36 cellular contexts compared by ENCODE assay signal in the genomic region with DNA sequence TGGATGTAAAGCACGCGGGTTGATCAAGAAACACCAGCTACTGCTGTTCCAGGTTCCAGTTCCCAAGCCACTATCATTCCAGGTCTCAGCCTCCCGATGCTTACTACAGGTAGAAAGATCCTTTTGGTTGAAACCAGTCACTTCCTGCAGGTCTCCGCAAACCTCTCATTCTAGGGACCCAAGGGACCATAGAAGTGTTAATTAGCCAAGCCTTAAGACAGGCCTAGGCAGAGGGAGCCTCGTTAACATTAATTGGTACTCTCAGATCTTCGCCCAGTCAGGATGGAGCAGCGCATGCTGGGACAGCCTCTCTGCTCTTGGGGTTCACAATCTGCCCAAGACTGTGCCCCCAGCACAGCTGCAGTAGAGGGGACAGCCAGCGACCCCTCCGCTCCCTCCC. TPM values are rescaled to one million over a fixed set of nuclear protein-coding genes. Genes with fewer than 3 reads are reported as not detected.
"Had no signal": no experiment of that assay in that cellular context is flagged by ENCODE, and none has a peak within 500 bp of the region (broad histone marks: within the 10 kb centered on the region; RNA-seq: fewer than 3 reads in every experiment).

No MANE protein-coding gene starts in this region.

- H3K4me1 ChIP-seq: left lung, lower lobe of right lung, parathyroid adenoma, upper lobe of left lung had no signal

- H3K4me3 ChIP-seq: esophagus squamous epithelium, heart right ventricle, left lung, lower lobe of right lung, thoracic aorta, upper lobe of left lung, vagina had no signal

- H3K9ac ChIP-seq: parathyroid adenoma had no signal

- H3K9me3 Mint-ChIP-seq: natural killer cell treated with Interleukin-12 subunit alpha and Interleukin-12 subunit beta and Interleukin-15 and Interleukin-18, amount 100 ng/mL, for 72 hours; stimulated activated naive CD8-positive, alpha-beta T cell treated with anti-CD3 and anti-CD28 coated beads, Interleukin-15, Interleukin-2, amounts not matched to agents 100 ng/mL and 50 ng/mL, for 24 hours; T-cell had no signal

- H3K4me3 Mint-ChIP-seq: activated CD4-positive, alpha-beta T cell treated with anti-CD3 and anti-CD28 coated beads for 36 hours; activated CD8-positive, alpha-beta memory T cell treated with anti-CD3 and anti-CD28 coated beads, Interleukin-2, amount 10 ng/mL, durations not matched to agents 7 days and 5 days; activated CD8-positive, alpha-beta T cell treated with anti-CD3 and anti-CD28 coated beads, Interleukin-2, amount 10 ng/mL, durations not matched to agents 7 days and 5 days; activated naive CD8-positive, alpha-beta T cell; natural killer cell treated with Interleukin-12 subunit alpha and Interleukin-12 subunit beta and Interleukin-15 and Interleukin-18, amount 100 ng/mL, for 72 hours; stimulated activated naive CD8-positive, alpha-beta T cell treated with anti-CD3 and anti-CD28 coated beads, Interleukin-15, Interleukin-2, amounts not matched to agents 100 ng/mL and 50 ng/mL, for 24 hours; T-cell had no signal

- H2AFZ ChIP-seq: parathyroid adenoma had no signal

- ATAC-seq: activated CD4-positive, alpha-beta T cell treated with anti-CD3 and anti-CD28 coated beads for 36 hours; activated CD8-positive, alpha-beta memory T cell treated with anti-CD3 and anti-CD28 coated beads, Interleukin-2, amount 10 ng/mL, durations not matched to agents 7 days and 5 days; activated CD8-positive, alpha-beta T cell treated with anti-CD3 and anti-CD28 coated beads, Interleukin-2, amount 10 ng/mL, durations not matched to agents 7 days and 5 days; left lung; lower lobe of right lung; natural killer cell treated with Interleukin-12 subunit alpha and Interleukin-12 subunit beta and Interleukin-15 and Interleukin-18, amount 100 ng/mL, for 72 hours; right cardiac atrium; T-cell had no signal

- H3K36me3 Mint-ChIP-seq: activated CD8-positive, alpha-beta memory T cell treated with anti-CD3 and anti-CD28 coated beads, Interleukin-2, amount 10 ng/mL, durations not matched to agents 7 days and 5 days; activated naive CD8-positive, alpha-beta T cell; natural killer cell treated with Interleukin-12 subunit alpha and Interleukin-12 subunit beta and Interleukin-15 and Interleukin-18, amount 100 ng/mL, for 72 hours; T-cell had no signal

- FAIRE-seq: colon, endometrium, islet of Langerhans had no signal

- H3K27me3 ChIP-seq: esophagus squamous epithelium, upper lobe of left lung, vagina had no signal

- H3K9me3 ChIP-seq: esophagus squamous epithelium, heart right ventricle, left lung, lower lobe of right lung, thoracic aorta, upper lobe of left lung, vagina had no signal

- DNase-seq: activated CD4-positive, alpha-beta T cell treated with anti-CD3 and anti-CD28 coated beads for 36 hours; activated CD4-positive, CD25-positive, alpha-beta regulatory T cell; activated CD8-positive, alpha-beta memory T cell treated with anti-CD3 and anti-CD28 coated beads, Interleukin-2, amount 10 ng/mL, durations not matched to agents 7 days and 5 days; activated CD8-positive, alpha-beta T cell treated with anti-CD3 and anti-CD28 coated beads, Interleukin-2, amount 10 ng/mL, durations not matched to agents 7 days and 5 days; activated effector memory CD4-positive, alpha-beta T cell treated with Interleukin-2 at 50 U/mL for 16 hours; activated naive CD4-positive, alpha-beta T cell treated with Interleukin-2 at 50 U/mL for 16 hours; activated T-cell treated with anti-CD3 and anti-CD28 coated beads for 4 hours; dermis blood vessel endothelial cell; effector CD8-positive, alpha-beta T cell; esophagus squamous epithelium; foreskin melanocyte; heart right ventricle; left lung; lower lobe of right lung; mesendoderm; nucleus accumbens; stimulated activated CD4-positive, alpha-beta T cell treated with anti-CD3 and anti-CD28 coated beads, Interleukin-2, amount 100 ng/mL, for 48 hours; T-cell; upper lobe of left lung had no signal

- H3K36me3 ChIP-seq: esophagus squamous epithelium, heart right ventricle, left lung, lower lobe of right lung, thoracic aorta, upper lobe of left lung, vagina had no signal

- H3K4me1 Mint-ChIP-seq: activated CD4-positive, alpha-beta T cell treated with anti-CD3 and anti-CD28 coated beads for 36 hours; activated CD8-positive, alpha-beta memory T cell treated with anti-CD3 and anti-CD28 coated beads, Interleukin-2, amount 10 ng/mL, durations not matched to agents 7 days and 5 days; T-cell had no signal

- H3K79me2 ChIP-seq: parathyroid adenoma had no signal

- H3K27ac ChIP-seq: epithelial cell of prostate, esophagus squamous epithelium, heart right ventricle, left lung, lower lobe of right lung, parathyroid adenoma, thoracic aorta, upper lobe of left lung had no signal

- H3K27ac Mint-ChIP-seq: activated CD4-positive, alpha-beta T cell treated with anti-CD3 and anti-CD28 coated beads for 36 hours; activated CD8-positive, alpha-beta memory T cell treated with anti-CD3 and anti-CD28 coated beads, Interleukin-2, amount 10 ng/mL, durations not matched to agents 7 days and 5 days; activated CD8-positive, alpha-beta T cell treated with anti-CD3 and anti-CD28 coated beads, Interleukin-2, amount 10 ng/mL, durations not matched to agents 7 days and 5 days; activated naive CD8-positive, alpha-beta T cell; natural killer cell treated with Interleukin-12 subunit alpha and Interleukin-12 subunit beta and Interleukin-15 and Interleukin-18, amount 100 ng/mL, for 72 hours; stimulated activated naive CD8-positive, alpha-beta T cell treated with anti-CD3 and anti-CD28 coated beads, Interleukin-15, Interleukin-2, amounts not matched to agents 100 ng/mL and 50 ng/mL, for 24 hours; T-cell had no signal

RNA-seq across cellular contexts. Expression of a gene that starts 40.3 kb away (rescaled TPM):
- total RNA-seq: activated CD4-positive, alpha-beta T cell treated with anti-CD3 and anti-CD28 coated beads for 36 hours; activated CD8-positive, alpha-beta memory T cell treated with anti-CD3 and anti-CD28 coated beads, Interleukin-2, amount 10 ng/mL, durations not matched to agents 7 days and 5 days; activated CD8-positive, alpha-beta T cell treated with anti-CD3 and anti-CD28 coated beads, Interleukin-2, amount 10 ng/mL, durations not matched to agents 7 days and 5 days; glomerular endothelial cell; mononuclear cell; myocyte; natural killer cell treated with Interleukin-12 subunit alpha and Interleukin-12 subunit beta and Interleukin-15 and Interleukin-18, amount 100 ng/mL, for 72 hours; pulmonary artery endothelial cell; subcutaneous adipose tissue; T-cell; T-helper 2 cell treated with Interferon-gamma antibody and Interleukin-4, amounts not matched to agents 100 ng/mL and 5 ng/mL, for 36 hours; thoracic aorta had no signal
